ENCODE assay signal across 13 cellular contexts in genomic region chr14:89672636-89673279, GRCh38.
A peak's percentile ranks its signal among the peaks of the same experiment; 100 is the strongest.
DNase-seq lines count a peak whose midpoint lies in the region; ATAC-seq and TF ChIP-seq lines count a peak whose summit lies in the region.
"Had no signal": no experiment of that assay in that cellular context is flagged by ENCODE, and none has a peak within 500 bp of the region (broad histone marks: within the 10 kb centered on the region; RNA-seq: fewer than 3 reads in every experiment).

No MANE protein-coding gene starts in this region.

- ATAC-seq in GM19467 (IDR thresholded peaks at IDR 0.05; ENCODE audit: unreplicated experiment) (no peak), HG03460 (IDR thresholded peaks at IDR 0.05; ENCODE audit: unreplicated experiment) (no peak)
- ATAC-seq: sciatic nerve had no signal

- DNase-seq in NCI-H1105 (lab: John Stamatoyannopoulos, UW): peak; percentile 8
- DNase-seq in NCI-H1105 treated with DMSO at 0.1 percent for 48 hours (lab: John Stamatoyannopoulos, UW): no peak
- peak; percentile 29 for DNase-seq in OCI-M1 (lab: John Stamatoyannopoulos, UW)
- peak; percentile 28 to 44 for DNase-seq in erythroblast (lab: John Stamatoyannopoulos, UW)
- peak; percentile 31 for DNase-seq in pons (ENCODE audit: low spot score)
- no peak for DNase-seq in DMS153 (lab: John Stamatoyannopoulos, UW)
- DNase-seq: 8988T, aorta, NCI-H2029, T1000 had no signal

- no peak for TF ChIP-seq POLR2A in erythroblast (IDR thresholded peaks at IDR 0.05; ENCODE audit: low read length)

Comparison
In these comparisons a context has a peak if more than half of its experiments do, and no peak if none do; other contexts are left out.
1. DNase-seq: peak in NCI-H1105 (single experiment), OCI-M1 (single experiment), erythroblast (2 of 2) and pons (single experiment); none in NCI-H1105 treated with DMSO at 0.1 percent for 48 hours (single experiment) and DMS153 (single experiment).